Comparison of ENCODE assay signal across 28 cellular contexts in the genomic region with DNA sequence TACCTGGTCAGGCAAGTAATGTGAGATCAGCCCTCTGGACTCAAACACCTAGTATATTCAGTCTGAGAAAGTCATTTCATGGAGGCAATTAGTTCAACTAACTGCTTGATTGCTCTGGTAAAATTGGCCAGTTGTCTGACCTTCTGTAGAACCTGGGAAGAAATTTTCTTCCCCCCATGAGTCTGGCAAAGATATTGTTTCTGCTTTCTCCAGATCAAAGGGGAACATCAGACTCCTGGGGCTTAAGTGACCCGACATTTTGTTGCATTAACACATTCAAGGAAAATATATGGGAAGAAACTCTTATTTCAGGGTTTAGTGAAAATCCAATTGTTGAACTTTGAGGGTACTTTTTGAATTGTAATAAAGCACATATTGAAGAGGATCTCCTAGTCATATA.
"Had no signal": no experiment of that assay in that cellular context is flagged by ENCODE, and none has a peak within 500 bp of the region (broad histone marks: within the 10 kb centered on the region; RNA-seq: fewer than 3 reads in every experiment).

No MANE protein-coding gene starts in this region.

- H3K4me3 Mint-ChIP-seq: stimulated activated effector memory CD8-positive, alpha-beta T cell treated with anti-CD3 and anti-CD28 coated beads, Interleukin-12 subunit alpha, Interleukin-12 subunit beta, amount 100 ng/mL, for 72 hours; stimulated activated memory B cell treated with anti-CD40 and anti-IgM and Interleukin-4, amounts not matched to agents 10 μg/mL and 1 μg/mL and 100 μg/mL, for 72 hours; stimulated activated naive B cell treated with anti-CD40 and anti-IgM and Interleukin-4, amounts not matched to agents 10 μg/mL and 1 μg/mL and 100 μg/mL, for 72 hours; stimulated activated naive CD8-positive, alpha-beta T cell treated with anti-CD3 and anti-CD28 coated beads, Interleukin-15, amount 100 ng/mL, for 72 hours; stimulated activated naive CD8-positive, alpha-beta T cell treated with anti-CD3 and anti-CD28 coated beads, Interleukin-15, Interleukin-2, amounts not matched to agents 100 ng/mL and 50 ng/mL, for 24 hours; type B pancreatic cell had no signal

- H3K27ac Mint-ChIP-seq: stimulated activated effector memory CD8-positive, alpha-beta T cell treated with anti-CD3 and anti-CD28 coated beads, Interleukin-12 subunit alpha, Interleukin-12 subunit beta, amount 100 ng/mL, for 72 hours; stimulated activated memory B cell treated with anti-CD40 and anti-IgM and Interleukin-4, amounts not matched to agents 10 μg/mL and 1 μg/mL and 100 μg/mL, for 72 hours; stimulated activated naive B cell treated with anti-CD40 and anti-IgM and Interleukin-4, amounts not matched to agents 10 μg/mL and 1 μg/mL and 100 μg/mL, for 72 hours; stimulated activated naive CD8-positive, alpha-beta T cell treated with anti-CD3 and anti-CD28 coated beads, Interleukin-15, amount 100 ng/mL, for 72 hours; stimulated activated naive CD8-positive, alpha-beta T cell treated with anti-CD3 and anti-CD28 coated beads, Interleukin-15, Interleukin-2, amounts not matched to agents 100 ng/mL and 50 ng/mL, for 24 hours; type B pancreatic cell had no signal

- ATAC-seq: stimulated activated effector memory CD8-positive, alpha-beta T cell treated with anti-CD3 and anti-CD28 coated beads, Interleukin-12 subunit alpha, Interleukin-12 subunit beta, amount 100 ng/mL, for 72 hours; stimulated activated memory B cell treated with anti-CD40 and anti-IgM and Interleukin-4, amounts not matched to agents 10 μg/mL and 1 μg/mL and 100 μg/mL, for 72 hours; stimulated activated naive B cell treated with anti-CD40 and anti-IgM and Interleukin-4, amounts not matched to agents 10 μg/mL and 1 μg/mL and 100 μg/mL, for 72 hours; stimulated activated naive CD8-positive, alpha-beta T cell treated with anti-CD3 and anti-CD28 coated beads, Interleukin-15, amount 100 ng/mL, for 72 hours; stimulated activated naive CD8-positive, alpha-beta T cell treated with anti-CD3 and anti-CD28 coated beads, Interleukin-15, Interleukin-2, amounts not matched to agents 100 U/mL and 50 U/mL, for 24 hours; upper lobe of right lung had no signal

- H3K27ac ChIP-seq: stomach, suprapubic skin, testis, thoracic aorta, thyroid gland, tibial artery, tibial nerve, transverse colon, upper lobe of left lung, upper lobe of right lung, uterus, vagina had no signal

- H3K36me3 ChIP-seq: stomach, suprapubic skin, thoracic aorta, thyroid gland, tibial artery, tibial nerve, transverse colon, upper lobe of left lung, upper lobe of right lung, uterus, vagina had no signal

- H3K36me3 Mint-ChIP-seq: stimulated activated effector memory CD8-positive, alpha-beta T cell treated with anti-CD3 and anti-CD28 coated beads, Interleukin-12 subunit alpha, Interleukin-12 subunit beta, amount 100 ng/mL, for 72 hours; stimulated activated memory B cell treated with anti-CD40 and anti-IgM and Interleukin-4, amounts not matched to agents 10 μg/mL and 1 μg/mL and 100 μg/mL, for 72 hours; stimulated activated naive B cell treated with anti-CD40 and anti-IgM and Interleukin-4, amounts not matched to agents 10 μg/mL and 1 μg/mL and 100 μg/mL, for 72 hours; type B pancreatic cell had no signal

- H3K27me3 ChIP-seq: stomach, testis, thyroid gland, tibial artery, tibial nerve, transverse colon, upper lobe of left lung, upper lobe of right lung, uterus, vagina had no signal

- H3K9me3 Mint-ChIP-seq: stimulated activated effector memory CD8-positive, alpha-beta T cell treated with anti-CD3 and anti-CD28 coated beads, Interleukin-12 subunit alpha, Interleukin-12 subunit beta, amount 100 ng/mL, for 72 hours; stimulated activated memory B cell treated with anti-CD40 and anti-IgM and Interleukin-4, amounts not matched to agents 10 μg/mL and 1 μg/mL and 100 μg/mL, for 72 hours; stimulated activated naive B cell treated with anti-CD40 and anti-IgM and Interleukin-4, amounts not matched to agents 10 μg/mL and 1 μg/mL and 100 μg/mL, for 72 hours; stimulated activated naive CD8-positive, alpha-beta T cell treated with anti-CD3 and anti-CD28 coated beads, Interleukin-15, amount 100 ng/mL, for 72 hours; stimulated activated naive CD8-positive, alpha-beta T cell treated with anti-CD3 and anti-CD28 coated beads, Interleukin-15, Interleukin-2, amounts not matched to agents 100 ng/mL and 50 ng/mL, for 24 hours; type B pancreatic cell had no signal

- H3K9me3 ChIP-seq: stomach, suprapubic skin, testis, thoracic aorta, thyroid gland, tibial artery, tibial nerve, transverse colon, upper lobe of left lung, upper lobe of right lung, uterus, vagina had no signal

- DNase-seq: stimulated activated CD4-positive, alpha-beta T cell treated with anti-CD3 and anti-CD28 coated beads, Interleukin-2, amount 100 ng/mL, for 48 hours; stimulated activated CD4-positive, alpha-beta T cell treated with anti-CD3 and anti-CD28 coated beads, Interleukin-4, amount 100 ng/mL, for 1 hour; stimulated activated CD4-positive, alpha-beta T cell treated with anti-CD3 and anti-CD28 coated beads, Interleukin-4, amount 100 ng/mL, for 24 hours; stimulated activated CD4-positive, alpha-beta T cell treated with anti-CD3 and anti-CD28 coated beads, Interleukin-4, amount 100 ng/mL, for 4 hours; stimulated activated CD8-positive, alpha-beta memory T cell treated with anti-CD3 and anti-CD28 coated beads, Interleukin-4, amount 100 ng/mL, for 48 hours; stimulated activated naive B cell treated with anti-CD40 and anti-IgM and Interleukin-4, amounts not matched to agents 10 μg/mL and 1 μg/mL and 100 μg/mL, for 72 hours; stimulated activated naive CD4-positive, alpha-beta T cell; stimulated activated naive CD4-positive, alpha-beta T cell treated with Interleukin-2 at 50 U/mL for 16 hours; stimulated activated naive CD8-positive, alpha-beta T cell treated with anti-CD3 and anti-CD28 coated beads, Interleukin-15, amount 100 ng/mL, for 72 hours; stimulated activated naive CD8-positive, alpha-beta T cell treated with anti-CD3 and anti-CD28 coated beads, Interleukin-15, Interleukin-2, amounts not matched to agents 100 U/mL and 50 U/mL, for 24 hours; stomach; substantia nigra; testis; thyroid gland; tibial artery; transverse colon; trophoblast cell; upper lobe of left lung; upper lobe of right lung; uterus had no signal

- H3K27me3 Mint-ChIP-seq: stimulated activated memory B cell treated with anti-CD40 and anti-IgM and Interleukin-4, amounts not matched to agents 10 μg/mL and 1 μg/mL and 100 μg/mL, for 72 hours; stimulated activated naive B cell treated with anti-CD40 and anti-IgM and Interleukin-4, amounts not matched to agents 10 μg/mL and 1 μg/mL and 100 μg/mL, for 72 hours had no signal

- H3K4me1 ChIP-seq: stomach, suprapubic skin, testis, thyroid gland, tibial artery, tibial nerve, transverse colon, upper lobe of left lung, upper lobe of right lung, uterus, vagina had no signal

- H3K4me1 Mint-ChIP-seq: stimulated activated effector memory CD8-positive, alpha-beta T cell treated with anti-CD3 and anti-CD28 coated beads, Interleukin-12 subunit alpha, Interleukin-12 subunit beta, amount 100 ng/mL, for 72 hours; stimulated activated memory B cell treated with anti-CD40 and anti-IgM and Interleukin-4, amounts not matched to agents 10 μg/mL and 1 μg/mL and 100 μg/mL, for 72 hours; stimulated activated naive B cell treated with anti-CD40 and anti-IgM and Interleukin-4, amounts not matched to agents 10 μg/mL and 1 μg/mL and 100 μg/mL, for 72 hours; stimulated activated naive CD8-positive, alpha-beta T cell treated with anti-CD3 and anti-CD28 coated beads, Interleukin-15, amount 100 ng/mL, for 72 hours had no signal

- H3K4me3 ChIP-seq: stomach, suprapubic skin, testis, thoracic aorta, thyroid gland, tibial artery, tibial nerve, transverse colon, upper lobe of left lung, upper lobe of right lung, uterus, vagina had no signal
